In genomic region chr2:191328150-191328809, GRCh38 we compare ENCODE assay signal across 32 cellular contexts.
"Had no signal": no experiment of that assay in that cellular context is flagged by ENCODE, and none has a peak within 500 bp of the region (broad histone marks: within the 10 kb centered on the region; RNA-seq: fewer than 3 reads in every experiment).

No MANE protein-coding gene starts in this region.

- DNase-seq: activated CD4-positive, alpha-beta memory T cell treated with anti-CD3 and anti-CD28 coated beads, Interleukin-2, amount 10 ng/mL, durations not matched to agents 7 days and 5 days; activated CD4-positive, alpha-beta T cell treated with anti-CD3 and anti-CD28 coated beads for 1 hour; activated CD4-positive, alpha-beta T cell treated with anti-CD3 and anti-CD28 coated beads for 4 hours; activated CD4-positive, alpha-beta T cell treated with anti-CD3 and anti-CD28 coated beads, Interleukin-2, amount 10 ng/mL, durations not matched to agents 7 days and 5 days; activated CD4-positive, alpha-beta T cell treated with anti-CD3 and anti-CD28 coated beads, Interleukin-2, amount 50 U/mL, for 4 hours; activated CD8-positive, alpha-beta memory T cell treated with anti-CD3 and anti-CD28 coated beads, Interleukin-2, amount 50 U/mL, for 48 hours; activated gamma-delta T cell; activated naive CD4-positive, alpha-beta T cell; activated naive CD4-positive, alpha-beta T cell treated with anti-CD3 and anti-CD28 coated beads, Interleukin-2, amount 10 ng/mL, durations not matched to agents 7 days and 5 days; activated naive CD8-positive, alpha-beta T cell treated with anti-CD3 and anti-CD28 coated beads, Interleukin-2, amount 10 ng/mL, durations not matched to agents 7 days and 5 days; activated T-cell treated with anti-CD3 and anti-CD28 coated beads for 4 hours; activated T-cell treated with anti-CD3 and anti-CD28 coated beads, Interleukin-2, amount 50 U/mL, for 24 hours; activated T-cell treated with anti-CD3 and anti-CD28 coated beads, Interleukin-2, amount 50 U/mL, for 72 hours; central memory CD4-positive, alpha-beta T cell; cerebellar nuclear complex; colonic mucosa; effector CD8-positive, alpha-beta T cell; foreskin fibroblast; head of caudate nucleus; T-helper 17 cell; T1000 had no signal

- H3K27me3 ChIP-seq: ascending aorta, breast epithelium, cardiac muscle cell, colonic mucosa had no signal

- H3K9me3 ChIP-seq: breast epithelium, colonic mucosa had no signal

- H3K36me3 ChIP-seq: breast epithelium, colonic mucosa had no signal

- FAIRE-seq: endometrium, endothelial cell of umbilical vein, frontal cortex had no signal

- H3K36me3 Mint-ChIP-seq: activated naive CD4-positive, alpha-beta T cell treated with anti-CD3 and anti-CD28 coated beads, Interleukin-2, amount 10 ng/mL, durations not matched to agents 7 days and 5 days had no signal

- ATAC-seq: activated naive CD4-positive, alpha-beta T cell treated with anti-CD3 and anti-CD28 coated beads, Interleukin-2, amount 50 U/mL, for 72 hours; activated T-cell treated with anti-CD3 and anti-CD28 coated beads, Interleukin-2, amount 50 U/mL, for 72 hours; T-helper 17 cell; WTC11 had no signal

- H3K27ac Mint-ChIP-seq: activated CD4-positive, alpha-beta memory T cell treated with anti-CD3 and anti-CD28 coated beads, Interleukin-2, amount 10 ng/mL, durations not matched to agents 7 days and 5 days; activated CD4-positive, alpha-beta T cell treated with anti-CD3 and anti-CD28 coated beads, Interleukin-2, amount 10 ng/mL, durations not matched to agents 7 days and 5 days; activated naive CD4-positive, alpha-beta T cell treated with anti-CD3 and anti-CD28 coated beads, Interleukin-2, amount 10 ng/mL, durations not matched to agents 7 days and 5 days; activated naive CD4-positive, alpha-beta T cell treated with anti-CD3 and anti-CD28 coated beads, Interleukin-2, amount 50 U/mL, for 72 hours; activated naive CD8-positive, alpha-beta T cell treated with anti-CD3 and anti-CD28 coated beads, Interleukin-2, amount 10 ng/mL, durations not matched to agents 7 days and 5 days; activated T-cell treated with anti-CD3 and anti-CD28 coated beads, Interleukin-2, amount 50 U/mL, for 24 hours; activated T-cell treated with anti-CD3 and anti-CD28 coated beads, Interleukin-2, amount 50 U/mL, for 72 hours; brain; T-helper 17 cell; T-helper 2 cell treated with Interferon-gamma antibody and Interleukin-4, amounts not matched to agents 5 μg/mL and 100 μg/mL, for 36 hours; WTC11 had no signal

- H3K27me3 Mint-ChIP-seq: activated naive CD8-positive, alpha-beta T cell treated with anti-CD3 and anti-CD28 coated beads, Interleukin-2, amount 10 ng/mL, durations not matched to agents 7 days and 5 days; activated T-cell treated with anti-CD3 and anti-CD28 coated beads, Interleukin-2, amount 50 U/mL, for 24 hours; brain; T-helper 17 cell had no signal

- H3K4me1 ChIP-seq: breast epithelium, colonic mucosa had no signal

- H3K4me3 Mint-ChIP-seq: activated CD4-positive, alpha-beta memory T cell treated with anti-CD3 and anti-CD28 coated beads, Interleukin-2, amount 10 ng/mL, durations not matched to agents 7 days and 5 days; activated CD4-positive, alpha-beta T cell treated with anti-CD3 and anti-CD28 coated beads, Interleukin-2, amount 10 ng/mL, durations not matched to agents 7 days and 5 days; activated naive CD4-positive, alpha-beta T cell treated with anti-CD3 and anti-CD28 coated beads, Interleukin-2, amount 10 ng/mL, durations not matched to agents 7 days and 5 days; activated naive CD8-positive, alpha-beta T cell treated with anti-CD3 and anti-CD28 coated beads, Interleukin-2, amount 10 ng/mL, durations not matched to agents 7 days and 5 days; activated T-cell treated with anti-CD3 and anti-CD28 coated beads, Interleukin-2, amount 50 U/mL, for 24 hours; activated T-cell treated with anti-CD3 and anti-CD28 coated beads, Interleukin-2, amount 50 U/mL, for 72 hours; brain; T-helper 17 cell; T-helper 2 cell treated with Interferon-gamma antibody and Interleukin-4, amounts not matched to agents 5 μg/mL and 100 μg/mL, for 36 hours; WTC11 had no signal

- H3K9me3 Mint-ChIP-seq: activated T-cell treated with anti-CD3 and anti-CD28 coated beads, Interleukin-2, amount 50 U/mL, for 24 hours had no signal

- H3K4me3 ChIP-seq: ascending aorta, breast epithelium, cardiac muscle cell, colonic mucosa had no signal

- H3K4me1 Mint-ChIP-seq: activated CD4-positive, alpha-beta memory T cell treated with anti-CD3 and anti-CD28 coated beads, Interleukin-2, amount 10 ng/mL, durations not matched to agents 7 days and 5 days; activated CD4-positive, alpha-beta T cell treated with anti-CD3 and anti-CD28 coated beads, Interleukin-2, amount 10 ng/mL, durations not matched to agents 7 days and 5 days; activated naive CD4-positive, alpha-beta T cell treated with anti-CD3 and anti-CD28 coated beads, Interleukin-2, amount 10 ng/mL, durations not matched to agents 7 days and 5 days; activated naive CD8-positive, alpha-beta T cell treated with anti-CD3 and anti-CD28 coated beads, Interleukin-2, amount 10 ng/mL, durations not matched to agents 7 days and 5 days; T-helper 17 cell had no signal

- H3K27ac ChIP-seq: ascending aorta, breast epithelium, cardiac muscle cell, colonic mucosa, epithelial cell of prostate had no signal
